In genomic region chr2:219567791-219568361, GRCh38 we compare ENCODE assay signal across 1 cellular context.
TF ChIP-seq lines count a peak whose summit lies in the region.

No MANE protein-coding gene starts in this region.

TF ChIP-seq in HepG2, 621 proteins besides CTCF, POLR2A, EP300 and RAD21 (continued from another document and continues in another):
- TF ChIP-seq GABPB1 (CRISPR knock-in tag; IDR thresholded peaks at IDR 0.05) (peak; percentile 34; the same call in 1 of the 2 replicates), UBTF (CRISPR knock-in tag; IDR thresholded peaks at IDR 0.05) (no peak), AGO1 (IDR thresholded peaks at IDR 0.05; ENCODE audit: low read depth, low read length, poor library complexity, severe bottlenecking) (peak; percentile 96), KDM2A (CRISPR knock-in tag; IDR thresholded peaks at IDR 0.05; ENCODE audit: borderline replicate concordance, low read depth) (peak; percentile 66; the same call in 1 of the 2 replicates), ZBTB33 (CRISPR knock-in tag; IDR thresholded peaks at IDR 0.05) (peak; percentile 61; the same call in 1 of the 2 replicates), HES4 (CRISPR knock-in tag; IDR thresholded peaks at IDR 0.05; ENCODE audit: borderline replicate concordance) (0 out of 2 replicates have a peak, but pooled peaks have one; percentile 35), MYC (CRISPR knock-in tag; IDR thresholded peaks at IDR 0.05; ENCODE audit: borderline replicate concordance) (no peak), GPN1 (CRISPR knock-in tag; IDR thresholded peaks at IDR 0.05; ENCODE audit: borderline replicate concordance) (0 out of 2 replicates have a peak, but pooled peaks have one; percentile 59), TEAD3 (CRISPR knock-in tag; optimal IDR thresholded peaks at IDR 0.05; ENCODE audit: borderline replicate concordance) (peak; percentile 61), CERS6 (CRISPR knock-in tag; IDR thresholded peaks at IDR 0.05) (no peak), ZSCAN21 (CRISPR knock-in tag; IDR thresholded peaks at IDR 0.05; ENCODE audit: borderline replicate concordance) (0 out of 2 replicates have a peak, but pooled peaks have one; percentile 12), KAT7 (CRISPR knock-in tag; IDR thresholded peaks at IDR 0.05; ENCODE audit: borderline replicate concordance) (no peak), CSRNP1 (CRISPR knock-in tag; IDR thresholded peaks at IDR 0.05) (0 out of 2 replicates have a peak, but pooled peaks have one; percentile 20), POGK (CRISPR knock-in tag; conservative IDR thresholded peaks at IDR 0.05) (no peak), ZNF788 (CRISPR knock-in tag; IDR thresholded peaks at IDR 0.05; ENCODE audit: borderline replicate concordance) (peak; percentile 45; the same call in 1 of the 2 replicates), PCBP2 (optimal IDR thresholded peaks at IDR 0.05; ENCODE audit: low read depth, low read length, poor library complexity, severe bottlenecking) (no peak), ZNF589 (CRISPR knock-in tag; conservative IDR thresholded peaks at IDR 0.05) (peak; percentile 64; the same call in 1 of the 2 replicates), AKAP8 (CRISPR knock-in tag; IDR thresholded peaks at IDR 0.05) (peak; percentile 79; the same call in 1 of the 2 replicates), ZFX (CRISPR knock-in tag; IDR thresholded peaks at IDR 0.05; ENCODE audit: low read depth) (peak; percentile 55; the same call in 1 of the 2 replicates), ZNF563 (CRISPR knock-in tag; IDR thresholded peaks at IDR 0.05) (peak; percentile 20; the same call in 1 of the 2 replicates), ATF4 (CRISPR knock-in tag; IDR thresholded peaks at IDR 0.05) (no peak), TCF7 (IDR thresholded peaks at IDR 0.05; ENCODE audit: low read depth) (no peak), NFE2L2 (IDR thresholded peaks at IDR 0.05; ENCODE audit: low read length) (no peak), U2AF1 (optimal IDR thresholded peaks at IDR 0.05; ENCODE audit: low read depth, low read length) (peak; percentile 61), GATAD2A (CRISPR knock-in tag; IDR thresholded peaks at IDR 0.05) (no peak), ZNF772 (CRISPR knock-in tag; IDR thresholded peaks at IDR 0.05) (peak; percentile 37; the same call in 1 of the 2 replicates), REL (CRISPR knock-in tag; conservative IDR thresholded peaks at IDR 0.05) (0 out of 2 replicates have a peak, but pooled peaks have one; percentile 34), FOXJ3 (CRISPR knock-in tag; IDR thresholded peaks at IDR 0.05; ENCODE audit: borderline replicate concordance) (no peak), HNF1B (CRISPR knock-in tag; IDR thresholded peaks at IDR 0.05) (no peak), MXD3 (CRISPR knock-in tag; IDR thresholded peaks at IDR 0.05) (peak; percentile 41; the same call in 1 of the 2 replicates), ZNF318 (CRISPR knock-in tag; IDR thresholded peaks at IDR 0.05) (0 out of 2 replicates have a peak, but pooled peaks have one; percentile 54), ZNF747 (CRISPR knock-in tag; IDR thresholded peaks at IDR 0.05; ENCODE audit: borderline replicate concordance) (peak; percentile 35; the same call in 1 of the 2 replicates), ZNF564 (CRISPR knock-in tag; IDR thresholded peaks at IDR 0.05) (peak; percentile 43; the same call in 1 of the 2 replicates), ZNF7 (CRISPR knock-in tag; IDR thresholded peaks at IDR 0.05) (no peak), ETV6 (CRISPR knock-in tag; conservative IDR thresholded peaks at IDR 0.05) (no peak), ARHGAP35 (CRISPR knock-in tag; IDR thresholded peaks at IDR 0.05; ENCODE audit: borderline replicate concordance) (0 out of 2 replicates have a peak, but pooled peaks have one; percentile 62)
